ENCODE assay signal across 1 cellular context in the genomic region with DNA sequence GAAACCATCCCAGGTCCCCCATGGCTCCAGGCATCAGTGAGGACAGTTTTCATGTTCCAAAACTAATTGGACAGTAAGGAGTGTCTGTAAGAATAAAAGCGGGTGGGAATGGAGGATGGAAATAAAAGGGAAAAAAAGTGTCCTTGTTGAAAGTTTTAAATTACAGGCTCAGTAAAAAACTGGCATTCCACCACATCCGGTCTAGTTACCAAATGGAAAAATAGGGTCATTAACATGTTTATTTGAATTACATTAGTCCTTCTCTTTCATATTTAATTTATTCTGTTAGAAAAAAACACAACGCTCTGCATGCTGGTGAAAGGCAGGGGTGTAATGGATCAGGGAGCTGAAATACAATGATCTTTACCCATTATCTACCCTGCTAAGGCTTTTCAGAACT.
TF ChIP-seq lines count a peak whose summit lies in the region.

No MANE protein-coding gene starts in this region.

TF ChIP-seq in H1, 55 proteins besides CTCF, POLR2A, EP300 and RAD21:
- TF ChIP-seq KDM4A (IDR thresholded peaks at IDR 0.05; ENCODE audit: low read depth, low read length, severe bottlenecking) (no peak), EZH2 (IDR thresholded peaks at IDR 0.05; ENCODE audit: low read depth, low read length, severe bottlenecking) (no peak), CBX5 (IDR thresholded peaks at IDR 0.05; ENCODE audit: low read depth, low read length) (no peak), ZNF274 (IDR thresholded peaks at IDR 0.05; ENCODE audit: borderline replicate concordance, extremely low read depth, low read length) (no peak), TAF7 (optimal IDR thresholded peaks at IDR 0.05; ENCODE audit: borderline replicate concordance, low read depth, low read length) (no peak), KDM5A (IDR thresholded peaks at IDR 0.05; ENCODE audit: low read length) (no peak), FOSL1 (IDR thresholded peaks at IDR 0.05; ENCODE audit: insufficient read depth, low read depth, low read length) (no peak), CBX8 (IDR thresholded peaks at IDR 0.05; ENCODE audit: borderline replicate concordance, low read depth, low read length) (no peak), SIN3A (conservative IDR thresholded peaks at IDR 0.05 in 1 of 2, IDR thresholded peaks at IDR 0.05 in 1 of 2; ENCODE audit: low read depth in 1 of 2, low read length in 2 of 2) (no peak)
